ENCODE assay signal across 9 cellular contexts in the genomic region with DNA sequence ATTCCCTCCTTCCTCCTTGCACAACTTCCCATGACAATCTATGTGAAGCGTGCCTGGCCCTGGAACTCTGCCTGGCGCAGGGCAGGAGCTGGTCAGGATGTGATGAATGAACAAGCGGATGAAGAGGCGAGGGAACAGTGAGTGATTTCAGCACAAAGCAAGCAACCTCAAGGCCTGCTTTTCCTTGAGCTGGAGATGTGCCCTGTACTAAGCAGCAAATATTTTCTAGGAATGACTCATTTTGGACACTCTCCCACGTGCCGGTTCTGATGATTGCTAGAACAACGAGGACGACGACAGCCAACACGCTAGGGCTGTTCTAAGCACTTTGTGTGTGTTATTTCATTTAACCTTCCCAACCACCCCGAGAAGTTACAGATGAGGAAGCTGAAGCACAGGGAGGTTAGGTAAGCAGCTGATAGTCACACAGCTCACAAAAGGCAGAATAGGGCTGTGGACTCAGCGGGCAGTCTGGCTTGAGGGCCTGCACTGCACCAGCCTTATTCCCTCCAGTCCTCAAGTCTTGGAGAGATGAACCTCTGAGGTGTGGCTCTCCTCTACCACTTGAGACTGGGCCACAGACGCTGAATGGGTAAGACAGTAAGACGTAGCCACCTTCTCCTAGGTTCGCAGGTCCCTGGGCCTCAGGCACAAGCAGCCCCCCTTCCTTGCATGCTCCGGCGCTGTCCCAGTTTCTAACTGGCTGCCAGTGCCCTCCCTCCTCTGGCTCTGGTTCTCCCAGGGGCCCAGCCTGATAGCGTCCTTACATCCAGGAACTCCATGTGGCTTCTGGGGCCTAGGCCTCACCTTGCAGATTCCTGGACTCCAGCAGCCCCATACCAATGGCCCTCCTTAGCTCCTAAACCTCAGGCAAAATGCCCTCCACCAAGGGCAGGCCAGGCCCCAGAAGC. TPM values are rescaled to one million over a fixed set of nuclear protein-coding genes. Genes with fewer than 3 reads are reported as not detected.
DNase-seq lines count a peak whose midpoint lies in the region; ATAC-seq and TF ChIP-seq lines count a peak whose summit lies in the region.
"Had no signal": no experiment of that assay in that cellular context is flagged by ENCODE, and none has a peak within 500 bp of the region (broad histone marks: within the 10 kb centered on the region; RNA-seq: fewer than 3 reads in every experiment).

No MANE protein-coding gene starts in this region.

- peak; percentile 94 for DNase-seq in EL
- DNase-seq in activated CD4-positive, alpha-beta memory T cell treated with anti-CD3 and anti-CD28 coated beads for 36 hours: peak; percentile 45
- DNase-seq in fibroblast of villous mesenchyme (ENCODE audit: low read depth): peak; percentile 76
- peak; percentile 93 for DNase-seq in posterior vena cava (ENCODE audit: low spot score)
- DNase-seq in endothelial cell (ENCODE audit: low spot score): no peak
- DNase-seq in putamen (ENCODE audit: low spot score): no peak
- no peak for DNase-seq in CD4-positive, alpha-beta memory T cell

- CTCF ChIA-PET in activated CD4-positive, alpha-beta memory T cell treated with anti-CD3 and anti-CD28 coated beads for 36 hours (lab: Charles Lee): interaction anchor here (0.7 to 4.2 kb wide), 4 partner anchors 15 to 306 kb away, joined by 3 to 26 read pairs (median 8); no protein-coding TSS in a partner anchor
- CTCF ChIA-PET in CD4-positive, alpha-beta memory T cell (lab: Charles Lee; ENCODE audit: partially characterized antibody): interaction anchor here (2.0 kb wide), 1 partner anchor 305 kb away, joined by 8 read pairs; no protein-coding TSS in a partner anchor

- intact Hi-C loops in activated CD4-positive, alpha-beta memory T cell treated with anti-CD3 and anti-CD28 coated beads for 36 hours (cut with micrococcal nuclease): loop anchor here (2.0 to 5.0 kb wide), 4 partner anchors 19 to 231 kb away; a partner anchor contains a TSS
- intact Hi-C loops in posterior vena cava (cut with DNase I): no loop called here
- intact Hi-C loops in CD4-positive, alpha-beta memory T cell (cut with micrococcal nuclease): no loop called here

- H3K36me3 ChIP-seq in CD4-positive, alpha-beta memory T cell (ENCODE audit: insufficient read depth, low read length): no peaks in the 10 kb centered on the region
- H3K36me3 ChIP-seq: Peyer's patch had no signal

- H3K4me1 Mint-ChIP-seq in activated CD4-positive, alpha-beta memory T cell treated with anti-CD3 and anti-CD28 coated beads for 36 hours (ENCODE audit: low read depth): peaks cover 38% of the 10 kb centered on the region
- H3K4me1 Mint-ChIP-seq in endothelial cell (ENCODE audit: unreplicated experiment): peaks cover 4% of the 10 kb centered on the region
- H3K4me1 Mint-ChIP-seq in CD4-positive, alpha-beta memory T cell: peaks cover 10 to 30% (median 18%) of the 10 kb centered on the region in 4 donors

- H3K27ac Mint-ChIP-seq in activated CD4-positive, alpha-beta memory T cell treated with anti-CD3 and anti-CD28 coated beads for 36 hours: peak overlapping the region; percentile 66
- H3K27ac Mint-ChIP-seq in endothelial cell (ENCODE audit: unreplicated experiment): no peak overlapping the region
- peak overlapping the region in 2 of 7 donors; percentile 84 for H3K27ac Mint-ChIP-seq in CD4-positive, alpha-beta memory T cell

- no peaks in the 10 kb centered on the region for H3K36me3 Mint-ChIP-seq in activated CD4-positive, alpha-beta memory T cell treated with anti-CD3 and anti-CD28 coated beads for 36 hours
- H3K36me3 Mint-ChIP-seq in endothelial cell (ENCODE audit: low read depth, unreplicated experiment): no peaks in the 10 kb centered on the region
- no peaks in the 10 kb centered on the region for H3K36me3 Mint-ChIP-seq in CD4-positive, alpha-beta memory T cell

- H3K27me3 Mint-ChIP-seq in activated CD4-positive, alpha-beta memory T cell treated with anti-CD3 and anti-CD28 coated beads for 36 hours: no peaks in the 10 kb centered on the region
- H3K27me3 Mint-ChIP-seq in endothelial cell (ENCODE audit: unreplicated experiment): peaks cover 10% of the 10 kb centered on the region
- no peaks in the 10 kb centered on the region for H3K27me3 Mint-ChIP-seq in CD4-positive, alpha-beta memory T cell

- no peaks in the 10 kb centered on the region for H3K9me3 Mint-ChIP-seq in activated CD4-positive, alpha-beta memory T cell treated with anti-CD3 and anti-CD28 coated beads for 36 hours
- H3K9me3 Mint-ChIP-seq in endothelial cell (ENCODE audit: unreplicated experiment): no peaks in the 10 kb centered on the region
- H3K9me3 Mint-ChIP-seq in CD4-positive, alpha-beta memory T cell: no peaks in the 10 kb centered on the region

- peaks cover 28% of the 10 kb centered on the region for H3K4me1 ChIP-seq in CD4-positive, alpha-beta memory T cell (ENCODE audit: insufficient read depth, low read length)

- H3K9me3 ChIP-seq in CD4-positive, alpha-beta memory T cell (ENCODE audit: control insufficient read depth in 1 of 2, low read length in 2 of 2): no peaks in the 10 kb centered on the region
- H3K9me3 ChIP-seq: Peyer's patch had no signal

- H3K4me3 Mint-ChIP-seq in activated CD4-positive, alpha-beta memory T cell treated with anti-CD3 and anti-CD28 coated beads for 36 hours: no peak overlapping the region
- H3K4me3 Mint-ChIP-seq in endothelial cell (ENCODE audit: unreplicated experiment): no peak overlapping the region
- H3K4me3 Mint-ChIP-seq in CD4-positive, alpha-beta memory T cell: peak overlapping the region in 2 of 8 donors; percentile 8 to 37

- no peak for ATAC-seq in HG02973 (IDR thresholded peaks at IDR 0.05; ENCODE audit: unreplicated experiment)

- H3K4me3 ChIP-seq in fibroblast of villous mesenchyme (ENCODE audit: low read depth, low read length): no peak overlapping the region
- no peak overlapping the region for H3K4me3 ChIP-seq in CD4-positive, alpha-beta memory T cell (ENCODE audit: low read length in 2 of 2)
- H3K4me3 ChIP-seq: Peyer's patch had no signal

- POLR2A ChIA-PET in activated CD4-positive, alpha-beta memory T cell treated with anti-CD3 and anti-CD28 coated beads for 36 hours (lab: Charles Lee): interaction anchor here (1.7 kb wide), 1 partner anchor 9 kb away, joined by 5 read pairs; no protein-coding TSS in a partner anchor
- POLR2A ChIA-PET in CD4-positive, alpha-beta memory T cell (lab: Charles Lee; ENCODE audit: partially characterized antibody): no interaction called here

- H3K27ac ChIP-seq in CD4-positive, alpha-beta memory T cell (ENCODE audit: low read depth, low read length): no peak overlapping the region

- no peak for TF ChIP-seq CTCF in fibroblast of villous mesenchyme (IDR thresholded peaks at IDR 0.05; ENCODE audit: insufficient read depth, low read depth, low read length)
- no peak for TF ChIP-seq CTCF in endothelial cell (IDR thresholded peaks at IDR 0.05; ENCODE audit: unreplicated experiment)

- no peaks in the 10 kb centered on the region for H3K27me3 ChIP-seq in CD4-positive, alpha-beta memory T cell (ENCODE audit: insufficient read depth, low read length)
- H3K27me3 ChIP-seq: Peyer's patch had no signal

RNA-seq across cellular contexts. Expression of a gene that starts 59.0 kb away (rescaled TPM):
- 10 to 100 TPM; 57.0 to 60.4 TPM for total RNA-seq in activated CD4-positive, alpha-beta memory T cell treated with anti-CD3 and anti-CD28 coated beads for 36 hours
- total RNA-seq in fibroblast of villous mesenchyme (108 and 119 TPM in 2 replicates), posterior vena cava (10 to 100 TPM; 56.7 to 71.8 TPM), endothelial cell (ENCODE audit: unreplicated experiment) (98.4 TPM)
- 10 to 100 TPM; 62.7 to 63.2 TPM for total RNA-seq in CD4-positive, alpha-beta memory T cell
- polyA plus RNA-seq in CD4-positive, alpha-beta memory T cell: 10 to 100 TPM; 41.6 to 42.5 TPM

Comparison
In these comparisons a context has a peak if more than half of its experiments do, and no peak if none do; other contexts are left out.
1. DNase-seq: peak in EL (single experiment), activated CD4-positive, alpha-beta memory T cell treated with anti-CD3 and anti-CD28 coated beads for 36 hours (single experiment), fibroblast of villous mesenchyme (single experiment) and posterior vena cava (single experiment); none in endothelial cell (single experiment), putamen (single experiment) and CD4-positive, alpha-beta memory T cell (0 of 5).